ENCODE assay signal across 21 cellular contexts in genomic region chr5:108606185-108606584, GRCh38.
"Had no signal": no experiment of that assay in that cellular context is flagged by ENCODE, and none has a peak within 500 bp of the region (broad histone marks: within the 10 kb centered on the region; RNA-seq: fewer than 3 reads in every experiment).

No MANE protein-coding gene starts in this region.

- DNase-seq: esophagus squamous epithelium; foreskin fibroblast; glutamatergic neuron; kidney; left cardiac atrium; left ventricle myocardium superior; mesenchymal stem cell; midbrain; occipital lobe; pancreas; right cardiac atrium; small intestine; stimulated activated CD4-positive, alpha-beta T cell treated with anti-CD3 and anti-CD28 coated beads, Interleukin-4, amount 100 ng/mL, for 1 hour; stimulated activated CD8-positive, alpha-beta memory T cell treated with anti-CD3 and anti-CD28 coated beads, Interleukin-4, amount 100 ng/mL, for 48 hours; stimulated activated naive CD8-positive, alpha-beta T cell treated with anti-CD3 and anti-CD28 coated beads, Interleukin-15, Interleukin-2, amounts not matched to agents 100 U/mL and 50 U/mL, for 24 hours; thyroid gland had no signal

- ATAC-seq: gastroesophageal sphincter; left cardiac atrium; left ventricle myocardium superior; pancreas; right cardiac atrium; stimulated activated effector memory CD8-positive, alpha-beta T cell treated with anti-CD3 and anti-CD28 coated beads, Interleukin-12 subunit alpha, Interleukin-12 subunit beta, amount 100 ng/mL, for 72 hours; stimulated activated naive CD8-positive, alpha-beta T cell treated with anti-CD3 and anti-CD28 coated beads, Interleukin-15, Interleukin-2, amounts not matched to agents 100 U/mL and 50 U/mL, for 24 hours had no signal

- H3K4me3 ChIP-seq: esophagus squamous epithelium, gastroesophageal sphincter, lung, pancreas, suprapubic skin, thyroid gland had no signal

- H3K9me3 ChIP-seq: esophagus squamous epithelium, gastroesophageal sphincter, pancreas, suprapubic skin, thyroid gland had no signal

- FAIRE-seq: kidney, pancreas, small intestine, urothelium cell line had no signal

- H3K4me1 ChIP-seq: esophagus squamous epithelium, gastroesophageal sphincter, pancreas, suprapubic skin, thyroid gland had no signal

- H3K27me3 ChIP-seq: esophagus squamous epithelium, gastroesophageal sphincter, pancreas, suprapubic skin, thyroid gland had no signal

- H3K27ac ChIP-seq: esophagus squamous epithelium, gastroesophageal sphincter, pancreas, suprapubic skin, thyroid gland had no signal

- H3K36me3 ChIP-seq: esophagus squamous epithelium, gastroesophageal sphincter, pancreas, suprapubic skin, thyroid gland had no signal
